ENCODE assay signal across 20 cellular contexts in genomic region chr7:157540020-157540419, GRCh38.
"Had no signal": no experiment of that assay in that cellular context is flagged by ENCODE, and none has a peak within 500 bp of the region (broad histone marks: within the 10 kb centered on the region; RNA-seq: fewer than 3 reads in every experiment).

No MANE protein-coding gene starts in this region.

- H3K4me1 Mint-ChIP-seq: activated CD4-positive, alpha-beta memory T cell treated with anti-CD3 and anti-CD28 coated beads, Interleukin-2, amount 10 ng/mL, durations not matched to agents 7 days and 5 days; activated CD8-positive, alpha-beta memory T cell treated with anti-CD3 and anti-CD28 coated beads, Interleukin-2, amount 10 ng/mL, durations not matched to agents 7 days and 5 days had no signal

- H3K27me3 ChIP-seq: ascending aorta, gastrocnemius medialis had no signal

- H3K36me3 ChIP-seq: ascending aorta, gastrocnemius medialis had no signal

- DNase-seq: activated CD4-positive, alpha-beta memory T cell treated with anti-CD3 and anti-CD28 coated beads, Interleukin-2, amount 10 ng/mL, durations not matched to agents 7 days and 5 days; activated CD4-positive, alpha-beta T cell treated with anti-CD3 and anti-CD28 coated beads for 48 hours; activated CD4-positive, CD25-positive, alpha-beta regulatory T cell; activated CD8-positive, alpha-beta memory T cell treated with anti-CD3 and anti-CD28 coated beads, Interleukin-2, amount 10 ng/mL, durations not matched to agents 7 days and 5 days; activated naive CD4-positive, alpha-beta T cell treated with anti-CD3 and anti-CD28 coated beads, Interleukin-2, amount 50 U/mL, for 16 hours; activated T-cell treated with anti-CD3 and anti-CD28 coated beads, Interleukin-2, amount 50 U/mL, for 4 hours; cortex of kidney; effector CD4-positive, alpha-beta T cell; gastrocnemius medialis; mammary epithelial cell; midbrain; retina; stimulated activated CD4-positive, alpha-beta T cell treated with anti-CD3 and anti-CD28 coated beads, Interleukin-15, amount 100 ng/mL, for 24 hours; stimulated activated CD4-positive, alpha-beta T cell treated with anti-CD3 and anti-CD28 coated beads, Interleukin-2, amount 100 ng/mL, for 48 hours; stimulated activated naive CD8-positive, alpha-beta T cell treated with anti-CD3 and anti-CD28 coated beads, Interleukin-15, amount 100 ng/mL, for 72 hours; T-helper 1 cell; T-helper 9 cell; trophoblast cell had no signal

- H3K9me3 ChIP-seq: ascending aorta, gastrocnemius medialis had no signal

- H3K27ac ChIP-seq: ascending aorta, gastrocnemius medialis, skin epidermis had no signal

- H3K4me3 Mint-ChIP-seq: activated CD4-positive, alpha-beta memory T cell treated with anti-CD3 and anti-CD28 coated beads, Interleukin-2, amount 10 ng/mL, durations not matched to agents 7 days and 5 days; activated CD8-positive, alpha-beta memory T cell treated with anti-CD3 and anti-CD28 coated beads, Interleukin-2, amount 10 ng/mL, durations not matched to agents 7 days and 5 days; activated T-cell treated with anti-CD3 and anti-CD28 coated beads, Interleukin-2, amount 50 U/mL, for 4 hours; stimulated activated naive CD8-positive, alpha-beta T cell treated with anti-CD3 and anti-CD28 coated beads, Interleukin-15, amount 100 ng/mL, for 72 hours had no signal

- H3K36me3 Mint-ChIP-seq: activated CD8-positive, alpha-beta memory T cell treated with anti-CD3 and anti-CD28 coated beads, Interleukin-2, amount 10 ng/mL, durations not matched to agents 7 days and 5 days had no signal

- H3K4me1 ChIP-seq: ascending aorta, gastrocnemius medialis had no signal

- H3K4me3 ChIP-seq: ascending aorta, gastrocnemius medialis, skin epidermis had no signal

- ATAC-seq: activated CD8-positive, alpha-beta memory T cell treated with anti-CD3 and anti-CD28 coated beads, Interleukin-2, amount 10 ng/mL, durations not matched to agents 7 days and 5 days; activated T-cell treated with anti-CD3 and anti-CD28 coated beads, Interleukin-2, amount 50 U/mL, for 4 hours; gastrocnemius medialis; stimulated activated naive CD8-positive, alpha-beta T cell treated with anti-CD3 and anti-CD28 coated beads, Interleukin-15, amount 100 ng/mL, for 72 hours had no signal

- H3K27ac Mint-ChIP-seq: activated CD4-positive, alpha-beta memory T cell treated with anti-CD3 and anti-CD28 coated beads, Interleukin-2, amount 10 ng/mL, durations not matched to agents 7 days and 5 days; activated CD8-positive, alpha-beta memory T cell treated with anti-CD3 and anti-CD28 coated beads, Interleukin-2, amount 10 ng/mL, durations not matched to agents 7 days and 5 days; stimulated activated naive CD8-positive, alpha-beta T cell treated with anti-CD3 and anti-CD28 coated beads, Interleukin-15, amount 100 ng/mL, for 72 hours had no signal
